ENCODE assay signal across 8 cellular contexts in genomic region chr14:20970647-20970982, GRCh38. TPM values are rescaled to one million over a fixed set of nuclear protein-coding genes. Genes with fewer than 3 reads are reported as not detected.
DNase-seq lines count a peak whose midpoint lies in the region; ATAC-seq and TF ChIP-seq lines count a peak whose summit lies in the region.

No MANE protein-coding gene starts in this region.

- H3K4me1 ChIP-seq in colonic mucosa, result peaks cover 3% of the 10 kb centered on the region

- H3K27me3 Mint-ChIP-seq in natural killer cell treated with Interleukin-12 subunit alpha and Interleukin-12 subunit beta and Interleukin-15 and Interleukin-18, amount 100 ng/mL, for 72 hours, result peaks cover 31 to 46% of the 10 kb centered on the region in 2 donors

- H3K4me3 ChIP-seq in colonic mucosa, result peak overlapping the region; percentile 50

- H3K4me3 Mint-ChIP-seq in natural killer cell treated with Interleukin-12 subunit alpha and Interleukin-12 subunit beta and Interleukin-15 and Interleukin-18, amount 100 ng/mL, for 72 hours, result peak overlapping the region; percentile 94

- no peaks in the 10 kb centered on the region for H3K36me3 Mint-ChIP-seq in natural killer cell treated with Interleukin-12 subunit alpha and Interleukin-12 subunit beta and Interleukin-15 and Interleukin-18, amount 100 ng/mL, for 72 hours

- peak overlapping the region; percentile 21 to 47 for H3K9ac ChIP-seq in colonic mucosa (ENCODE audit: low read depth in 2 of 2, low read length in 2 of 2)

- no peaks in the 10 kb centered on the region for H3K9me3 ChIP-seq in colonic mucosa

- H3K27me3 ChIP-seq in colonic mucosa, result no peaks in the 10 kb centered on the region

- ATAC-seq in GM19023 (IDR thresholded peaks at IDR 0.05; ENCODE audit: unreplicated experiment) (peak; percentile 3), HG03520 (IDR thresholded peaks at IDR 0.05; ENCODE audit: unreplicated experiment) (peak; percentile 7), HG03565 (IDR thresholded peaks at IDR 0.05; ENCODE audit: unreplicated experiment) (no peak)
- ATAC-seq in natural killer cell treated with Interleukin-12 subunit alpha and Interleukin-12 subunit beta and Interleukin-15 and Interleukin-18, amount 100 ng/mL, for 72 hours, result peak in 1 of 2 donors; percentile 11

- DNase-seq in colonic mucosa (no peak), hepatic stellate cell (ENCODE audit: low spot score) (no peak), NCI-H1417 (lab: John Stamatoyannopoulos, UW) (no peak), GM19238 (ENCODE audit: insufficient read length, low spot score) (no peak)
- DNase-seq in natural killer cell treated with Interleukin-12 subunit alpha and Interleukin-12 subunit beta and Interleukin-15 and Interleukin-18, amount 100 ng/mL, for 72 hours (ENCODE audit: low spot score), result no peak

- H3K36me3 ChIP-seq in colonic mucosa, result no peaks in the 10 kb centered on the region

- H3K9me3 Mint-ChIP-seq in natural killer cell treated with Interleukin-12 subunit alpha and Interleukin-12 subunit beta and Interleukin-15 and Interleukin-18, amount 100 ng/mL, for 72 hours, result no peaks in the 10 kb centered on the region

- no peak overlapping the region for H3K27ac ChIP-seq in colonic mucosa

- intact Hi-C loops in colonic mucosa (cut with DNase I), result loop anchor here (2.0 to 10.0 kb wide), 2 partner anchors 112 to 276 kb away; no protein-coding TSS in a partner anchor

- peak overlapping the region; percentile 18 to 72 for H3K27ac Mint-ChIP-seq in natural killer cell treated with Interleukin-12 subunit alpha and Interleukin-12 subunit beta and Interleukin-15 and Interleukin-18, amount 100 ng/mL, for 72 hours

- TF ChIP-seq CTCF in colonic mucosa (IDR thresholded peaks at IDR 0.05), result no peak

- H3K4me1 Mint-ChIP-seq in natural killer cell treated with Interleukin-12 subunit alpha and Interleukin-12 subunit beta and Interleukin-15 and Interleukin-18, amount 100 ng/mL, for 72 hours (ENCODE audit: low read depth in 2 of 2), result peaks cover 10 to 12% of the 10 kb centered on the region in 2 donors

RNA-seq across cellular contexts. Expression of gene RNASE2, which starts 15.3 kb away (rescaled TPM):
- total RNA-seq in colonic mucosa, result 1 to 10 TPM in 1 of 2 donors, not detected in 1; 1.1 TPM
- not detected for total RNA-seq in natural killer cell treated with Interleukin-12 subunit alpha and Interleukin-12 subunit beta and Interleukin-15 and Interleukin-18, amount 100 ng/mL, for 72 hours

RNA-seq across cellular contexts. Expression of gene METTL17, which starts 19.2 kb away (rescaled TPM):
- total RNA-seq in colonic mucosa, result 10 to 100 TPM; 59.6 to 79.3 TPM
- total RNA-seq in natural killer cell treated with Interleukin-12 subunit alpha and Interleukin-12 subunit beta and Interleukin-15 and Interleukin-18, amount 100 ng/mL, for 72 hours, result 100 to 1,000 TPM in 1 of 2 donors, 10 to 100 TPM in 1; 70.5 to 101 TPM

RNA-seq across cellular contexts. Expression of gene SLC39A2, which starts 28.5 kb away (rescaled TPM):
- total RNA-seq in colonic mucosa, result 1 to 10 TPM; 1.2 to 3.0 TPM
- total RNA-seq in natural killer cell treated with Interleukin-12 subunit alpha and Interleukin-12 subunit beta and Interleukin-15 and Interleukin-18, amount 100 ng/mL, for 72 hours, result under 1 TPM in 1 of 2 donors, not detected in 1; 0.53 TPM

RNA-seq across cellular contexts. Expression of gene NDRG2, which starts 54.2 kb away (rescaled TPM):
- 100 to 1,000 TPM; 136 to 171 TPM for total RNA-seq in colonic mucosa
- total RNA-seq in natural killer cell treated with Interleukin-12 subunit alpha and Interleukin-12 subunit beta and Interleukin-15 and Interleukin-18, amount 100 ng/mL, for 72 hours, result 1 to 10 TPM; 1.9 to 3.1 TPM

RNA-seq across cellular contexts. Expression of gene TPPP2, which starts 59.4 kb away (rescaled TPM):
- under 1 TPM in 1 of 2 donors, not detected in 1; 0.94 TPM for total RNA-seq in colonic mucosa
- not detected for total RNA-seq in natural killer cell treated with Interleukin-12 subunit alpha and Interleukin-12 subunit beta and Interleukin-15 and Interleukin-18, amount 100 ng/mL, for 72 hours
